11 cellular contexts compared by ENCODE assay signal in the genomic region with DNA sequence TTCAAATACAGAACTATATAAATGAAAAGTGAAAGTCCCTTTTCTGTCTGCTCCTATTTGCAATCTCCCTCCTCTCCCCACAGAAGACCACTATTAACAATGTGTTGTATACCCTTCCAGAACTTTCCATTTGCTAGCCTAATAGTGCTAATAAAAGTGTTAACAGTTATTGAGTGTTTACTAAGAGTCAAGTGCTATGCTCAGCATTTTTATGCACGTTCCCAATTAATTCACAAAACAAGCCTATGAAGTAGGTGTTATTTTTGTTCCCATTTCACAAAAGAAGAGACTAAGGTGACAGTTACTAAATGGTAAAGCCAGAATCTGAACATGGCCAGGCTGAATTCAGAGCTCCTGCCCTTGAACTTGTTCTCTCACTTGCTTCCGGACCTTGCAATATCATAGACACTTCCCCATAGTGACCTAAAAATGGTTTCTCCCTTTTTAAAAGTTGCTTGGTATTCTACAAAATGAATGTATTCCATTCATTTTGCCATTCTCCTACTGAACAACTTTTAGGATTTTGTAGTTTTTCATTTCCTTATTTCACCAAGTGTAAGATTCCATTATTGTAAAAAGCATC. TPM values are rescaled to one million over a fixed set of nuclear protein-coding genes. Genes with fewer than 3 reads are reported as not detected.
DNase-seq lines count a peak whose midpoint lies in the region; ATAC-seq and TF ChIP-seq lines count a peak whose summit lies in the region.
"Had no signal": no experiment of that assay in that cellular context is flagged by ENCODE, and none has a peak within 500 bp of the region (broad histone marks: within the 10 kb centered on the region; RNA-seq: fewer than 3 reads in every experiment).

No MANE protein-coding gene starts in this region.

- peak overlapping the region; percentile 84 for H3K4me2 ChIP-seq in Karpas-422 (ENCODE audit: low read depth, low read length, poor library complexity, severe bottlenecking)

- peaks cover 9% of the 10 kb centered on the region for H3K27me3 Mint-ChIP-seq in activated CD4-positive, alpha-beta T cell treated with anti-CD3 and anti-CD28 coated beads, Interleukin-2, amount 10 ng/mL, durations not matched to agents 24 days and 14 days
- H3K27me3 Mint-ChIP-seq in activated CD4-positive, alpha-beta memory T cell treated with anti-CD3 and anti-CD28 coated beads, Interleukin-2, amount 10 ng/mL, durations not matched to agents 7 days and 5 days, result peaks cover 10% of the 10 kb centered on the region
- peaks cover 30% of the 10 kb centered on the region for H3K27me3 Mint-ChIP-seq in neural crest cell (ENCODE audit: low read depth)

- peak overlapping the region; percentile 97 for H3K27ac ChIP-seq in Karpas-422 (ENCODE audit: low read length)
- H3K27ac ChIP-seq: thoracic aorta had no signal

- peaks cover 29% of the 10 kb centered on the region for H3K4me1 Mint-ChIP-seq in activated CD4-positive, alpha-beta T cell treated with anti-CD3 and anti-CD28 coated beads, Interleukin-2, amount 10 ng/mL, durations not matched to agents 24 days and 14 days
- H3K4me1 Mint-ChIP-seq in activated CD4-positive, alpha-beta memory T cell treated with anti-CD3 and anti-CD28 coated beads, Interleukin-2, amount 10 ng/mL, durations not matched to agents 7 days and 5 days, result peaks cover 42% of the 10 kb centered on the region
- peaks cover 21% of the 10 kb centered on the region for H3K4me1 Mint-ChIP-seq in neural crest cell

- H3K9me2 ChIP-seq in Karpas-422 (replicated peaks; ENCODE audit: insufficient read depth, low read length), result no peaks in the 10 kb centered on the region

- peaks cover 35% of the 10 kb centered on the region for H3K79me2 ChIP-seq in Karpas-422 (ENCODE audit: low read length)

- POLR2A ChIA-PET in activated CD4-positive, alpha-beta memory T cell treated with anti-CD3 and anti-CD28 coated beads, Interleukin-2, amount 10 ng/mL, durations not matched to agents 7 days and 5 days (lab: Charles Lee), result interaction anchor here (0.8 to 1.3 kb wide), 3 partner anchors 12 to 625 kb away, joined by 3 read pairs; a partner anchor contains a TSS

- peak overlapping the region; percentile 63 for H2AFZ ChIP-seq in Karpas-422 (ENCODE audit: low read length)

- DNase-seq in activated CD4-positive, alpha-beta T cell treated with anti-CD3 and anti-CD28 coated beads, Interleukin-2, amount 10 ng/mL, durations not matched to agents 24 days and 14 days, result no peak
- no peak for DNase-seq in activated CD4-positive, alpha-beta T cell treated with anti-CD3 and anti-CD28 coated beads, Interleukin-2, amount 50 U/mL, for 1 hour
- DNase-seq in Karpas-422 (peak; percentile 81), neural crest cell (ENCODE audit: low read depth, low spot score) (no peak), NCI-H187 treated with DMSO at 0.1 percent for 48 hours (lab: John Stamatoyannopoulos, UW) (no peak)
- DNase-seq in activated CD4-positive, alpha-beta memory T cell treated with anti-CD3 and anti-CD28 coated beads, Interleukin-2, amount 10 ng/mL, durations not matched to agents 7 days and 5 days, result no peak
- DNase-seq: activated CD4-positive, alpha-beta T cell treated with anti-CD3 and anti-CD28 coated beads for 48 hours had no signal

- intact Hi-C loops in activated CD4-positive, alpha-beta T cell treated with anti-CD3 and anti-CD28 coated beads, Interleukin-2, amount 10 ng/mL, durations not matched to agents 24 days and 14 days (cut with micrococcal nuclease), result loop anchor here (5.0 kb wide), 2 partner anchors 211 to 224 kb away; a partner anchor contains a TSS

- H3K9me3 ChIP-seq in Karpas-422 (ENCODE audit: low read length), result no peaks in the 10 kb centered on the region
- H3K9me3 ChIP-seq: thoracic aorta had no signal

- H3K27me3 ChIP-seq in Karpas-422 (ENCODE audit: low read length), result no peaks in the 10 kb centered on the region

- no peaks in the 10 kb centered on the region for H3K9me3 Mint-ChIP-seq in activated CD4-positive, alpha-beta T cell treated with anti-CD3 and anti-CD28 coated beads, Interleukin-2, amount 10 ng/mL, durations not matched to agents 24 days and 14 days
- H3K9me3 Mint-ChIP-seq in activated CD4-positive, alpha-beta memory T cell treated with anti-CD3 and anti-CD28 coated beads, Interleukin-2, amount 10 ng/mL, durations not matched to agents 7 days and 5 days, result no peaks in the 10 kb centered on the region
- no peaks in the 10 kb centered on the region for H3K9me3 Mint-ChIP-seq in neural crest cell
- H3K9me3 Mint-ChIP-seq: GM23338 had no signal

- no peak for TF ChIP-seq CTCF in neural crest cell (conservative IDR thresholded peaks at IDR 0.05)

- H3K4me1 ChIP-seq in Karpas-422 (ENCODE audit: low read length), result peaks cover 43% of the 10 kb centered on the region

- peak overlapping the region; percentile 54 for H3K4me3 ChIP-seq in Karpas-422 (ENCODE audit: low read length)

- H3K36me3 Mint-ChIP-seq in activated CD4-positive, alpha-beta T cell treated with anti-CD3 and anti-CD28 coated beads, Interleukin-2, amount 10 ng/mL, durations not matched to agents 24 days and 14 days (ENCODE audit: low read depth), result peaks cover 19% of the 10 kb centered on the region
- H3K36me3 Mint-ChIP-seq in activated CD4-positive, alpha-beta memory T cell treated with anti-CD3 and anti-CD28 coated beads, Interleukin-2, amount 10 ng/mL, durations not matched to agents 7 days and 5 days (ENCODE audit: low read depth), result peaks cover 24% of the 10 kb centered on the region
- H3K36me3 Mint-ChIP-seq in neural crest cell (ENCODE audit: low read depth), result no peaks in the 10 kb centered on the region

- H3K36me3 ChIP-seq in Karpas-422 (ENCODE audit: insufficient read depth, low read length), result peaks cover 14% of the 10 kb centered on the region

- ATAC-seq in GM19023 (IDR thresholded peaks at IDR 0.05; ENCODE audit: unreplicated experiment), result no peak
- no peak for ATAC-seq in GM19467 (IDR thresholded peaks at IDR 0.05; ENCODE audit: unreplicated experiment)
- ATAC-seq: GM23338 had no signal

- peak overlapping the region; percentile 59 for H3K27ac Mint-ChIP-seq in activated CD4-positive, alpha-beta T cell treated with anti-CD3 and anti-CD28 coated beads, Interleukin-2, amount 10 ng/mL, durations not matched to agents 24 days and 14 days
- H3K27ac Mint-ChIP-seq in activated CD4-positive, alpha-beta memory T cell treated with anti-CD3 and anti-CD28 coated beads, Interleukin-2, amount 10 ng/mL, durations not matched to agents 7 days and 5 days, result peak overlapping the region; percentile 9
- no peak overlapping the region for H3K27ac Mint-ChIP-seq in neural crest cell (ENCODE audit: unreplicated experiment)

- CTCF ChIA-PET in activated CD4-positive, alpha-beta memory T cell treated with anti-CD3 and anti-CD28 coated beads, Interleukin-2, amount 10 ng/mL, durations not matched to agents 7 days and 5 days (lab: Charles Lee), result interaction anchor here (0.9 to 1.6 kb wide), 2 partner anchors 10 to 14 kb away, joined by 3 to 5 read pairs; no protein-coding TSS in a partner anchor

- peak overlapping the region; percentile 88 for H3K4me3 Mint-ChIP-seq in activated CD4-positive, alpha-beta T cell treated with anti-CD3 and anti-CD28 coated beads, Interleukin-2, amount 10 ng/mL, durations not matched to agents 24 days and 14 days
- no peak overlapping the region for H3K4me3 Mint-ChIP-seq in activated CD4-positive, alpha-beta memory T cell treated with anti-CD3 and anti-CD28 coated beads, Interleukin-2, amount 10 ng/mL, durations not matched to agents 7 days and 5 days
- H3K4me3 Mint-ChIP-seq in neural crest cell, result peak overlapping the region; percentile 13

- H4K20me1 ChIP-seq in Karpas-422 (ENCODE audit: insufficient read depth, low read depth, low read length), result peaks cover 10% of the 10 kb centered on the region; the same call in 1 of the 2 replicates

- peak overlapping the region; percentile 65 for H3K9ac ChIP-seq in Karpas-422 (ENCODE audit: low read length)

RNA-seq across cellular contexts. Expression of a gene that starts 1.6 kb away (rescaled TPM):
- 27.5 and 33.3 TPM in 2 replicates for total RNA-seq in activated CD4-positive, alpha-beta T cell treated with anti-CD3 and anti-CD28 coated beads, Interleukin-2, amount 10 ng/mL, durations not matched to agents 24 days and 14 days
- total RNA-seq in Karpas-422 (2014; rRNA removed; shearing (Covaris generic); ENCODE audit: low replicate concordance), result 28.1 and 32.7 TPM in 2 replicates
- 10 to 100 TPM; 37.5 to 39.8 TPM for total RNA-seq in activated CD4-positive, alpha-beta memory T cell treated with anti-CD3 and anti-CD28 coated beads, Interleukin-2, amount 10 ng/mL, durations not matched to agents 7 days and 5 days
- total RNA-seq in neural crest cell, result 34.4 and 39.6 TPM in 2 replicates
